10 cellular contexts compared by ENCODE assay signal in genomic region chr1:66334311-66334710, GRCh38.
DNase-seq lines count a peak whose midpoint lies in the region; ATAC-seq and TF ChIP-seq lines count a peak whose summit lies in the region.
"Had no signal": no experiment of that assay in that cellular context is flagged by ENCODE, and none has a peak within 500 bp of the region (broad histone marks: within the 10 kb centered on the region; RNA-seq: fewer than 3 reads in every experiment).

No MANE protein-coding gene starts in this region.

- no peaks in the 10 kb centered on the region for H3K27me3 ChIP-seq in BJ (ENCODE audit: control insufficient read depth, insufficient read depth, low read length)
- no peaks in the 10 kb centered on the region for H3K27me3 ChIP-seq in neuron (ENCODE audit: insufficient read depth, low read length)

- H3K27ac Mint-ChIP-seq in HFFc6 (peak overlapping the region; percentile 96), progenitor cell of endocrine pancreas (no peak overlapping the region)

- H3K36me3 Mint-ChIP-seq in HFFc6 (ENCODE audit: low read depth): peaks cover 59% of the 10 kb centered on the region
- H3K36me3 Mint-ChIP-seq in progenitor cell of endocrine pancreas (ENCODE audit: insufficient read depth): no peaks in the 10 kb centered on the region

- peak overlapping the region; percentile 77 to 85 for H3K27ac ChIP-seq in coronary artery

- no peaks in the 10 kb centered on the region for H3K9me3 ChIP-seq in neuron (ENCODE audit: low read length)

- H3K4me3 ChIP-seq in BJ (ENCODE audit: low read depth, low read length) (peak overlapping the region; percentile 60), coronary artery (peak overlapping the region; percentile 68), neuron (ENCODE audit: low read length) (peak overlapping the region; percentile 62)

- H3K9me3 Mint-ChIP-seq in HFFc6 (no peaks in the 10 kb centered on the region), progenitor cell of endocrine pancreas (ENCODE audit: low read depth) (no peaks in the 10 kb centered on the region)

- no peak overlapping the region for H2AFZ ChIP-seq in neuron (ENCODE audit: low read depth, low read length)

- H3K36me3 ChIP-seq in BJ (ENCODE audit: control insufficient read depth, insufficient read depth, low read length) (peaks cover 1% of the 10 kb centered on the region; the same call in 1 of the 2 replicates), neuron (ENCODE audit: insufficient read depth, low read length) (no peaks in the 10 kb centered on the region)

- POLR2A ChIA-PET in BJ (lab: Charles Lee): no interaction called here

- peaks cover 54% of the 10 kb centered on the region for H3K4me1 ChIP-seq in neuron (ENCODE audit: insufficient read depth, low read length)

- H3K4me3 Mint-ChIP-seq in HFFc6: peak overlapping the region; percentile 100
- H3K4me3 Mint-ChIP-seq in progenitor cell of endocrine pancreas (ENCODE audit: low read depth): no peak overlapping the region

- peaks cover 6% of the 10 kb centered on the region for H3K27me3 Mint-ChIP-seq in HFFc6 (ENCODE audit: insufficient read depth)
- peaks cover 54% of the 10 kb centered on the region for H3K27me3 Mint-ChIP-seq in progenitor cell of endocrine pancreas

- CTCF ChIA-PET in BJ (lab: Yijun Ruan, JAX): interaction anchor here (3.1 kb wide), 1 partner anchor 111 kb away, joined by 15 read pairs; no protein-coding TSS in a partner anchor

- DNase-seq in BJ (ENCODE audit: low read depth) (no peak), HFFc6 (no peak), coronary artery (ENCODE audit: low spot score) (no peak), progenitor cell of endocrine pancreas (ENCODE audit: low spot score, unreplicated experiment) (no peak)
- no peak for DNase-seq in activated effector memory CD4-positive, alpha-beta T cell treated with Interleukin-2 at 50 U/mL for 16 hours
- DNase-seq: EL, NCI-H1105 treated with DMSO at 0.1 percent for 48 hours had no signal

- ATAC-seq in HG03460 (IDR thresholded peaks at IDR 0.05; ENCODE audit: unreplicated experiment): no peak
- ATAC-seq in GM19395 (IDR thresholded peaks at IDR 0.05; ENCODE audit: unreplicated experiment): no peak

- H3K4me1 Mint-ChIP-seq in HFFc6 (ENCODE audit: low read depth): peaks cover 66% of the 10 kb centered on the region
- peaks cover 13% of the 10 kb centered on the region for H3K4me1 Mint-ChIP-seq in progenitor cell of endocrine pancreas (ENCODE audit: low read depth)

- TF ChIP-seq CTCF in BJ (IDR thresholded peaks at IDR 0.05; ENCODE audit: insufficient read depth, low read depth, low read length) (no peak), HFFc6 (IDR thresholded peaks at IDR 0.05) (no peak), coronary artery (IDR thresholded peaks at IDR 0.05) (no peak), progenitor cell of endocrine pancreas (IDR thresholded peaks at IDR 0.05; ENCODE audit: unreplicated experiment) (no peak)
